ENCODE assay signal across 24 cellular contexts in the genomic region with DNA sequence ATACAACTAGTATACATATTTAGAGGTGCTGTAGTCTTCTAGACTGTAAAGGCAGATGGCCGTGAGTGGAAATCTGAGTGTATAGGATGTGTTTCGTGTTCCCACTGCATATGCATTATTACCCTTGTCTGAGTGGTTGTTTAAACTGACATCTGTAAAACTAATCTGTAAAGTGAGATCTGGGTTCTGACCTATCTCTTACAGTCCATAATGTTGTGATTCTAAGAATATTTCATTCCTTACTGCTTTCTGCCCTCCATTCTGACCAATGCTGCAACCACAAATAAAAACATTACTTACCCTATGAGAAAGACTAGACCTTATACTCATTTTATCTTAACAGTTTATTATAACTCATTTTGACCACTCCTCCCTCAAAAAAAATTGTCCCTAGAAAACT. TPM values are rescaled to one million over a fixed set of nuclear protein-coding genes. Genes with fewer than 3 reads are reported as not detected.
DNase-seq lines count a peak whose midpoint lies in the region; ATAC-seq and TF ChIP-seq lines count a peak whose summit lies in the region.
"Had no signal": no experiment of that assay in that cellular context is flagged by ENCODE, and none has a peak within 500 bp of the region (broad histone marks: within the 10 kb centered on the region; RNA-seq: fewer than 3 reads in every experiment).

No MANE protein-coding gene starts in this region.

- peak overlapping the region; percentile 77 for H3K27ac ChIP-seq in BLaER1
- H3K27ac ChIP-seq in GM23338 (ENCODE audit: low read depth) = no peak overlapping the region
- no peak overlapping the region for H3K27ac ChIP-seq in esophagus squamous epithelium
- H3K27ac ChIP-seq: SJSA1 had no signal

- H3K4me1 Mint-ChIP-seq in GM23338 = peaks cover 14% of the 10 kb centered on the region; the same call in 2 of the 3 replicates
- peaks cover 15 to 17% of the 10 kb centered on the region in 2 donors for H3K4me1 Mint-ChIP-seq in natural killer cell
- H3K4me1 Mint-ChIP-seq in stimulated activated naive B cell treated with anti-CD40 and anti-IgM and Interleukin-4, amounts not matched to agents 10 μg/mL and 1 μg/mL and 100 μg/mL, for 72 hours = peaks cover 16 to 37% of the 10 kb centered on the region in 2 donors

- H3K27me3 Mint-ChIP-seq in GM23338 (ENCODE audit: insufficient read depth, low read depth, poor library complexity) (no peaks in the 10 kb centered on the region), natural killer cell (ENCODE audit: low read depth in 2 of 2) (no peaks in the 10 kb centered on the region)
- H3K27me3 Mint-ChIP-seq in stimulated activated naive B cell treated with anti-CD40 and anti-IgM and Interleukin-4, amounts not matched to agents 10 μg/mL and 1 μg/mL and 100 μg/mL, for 72 hours = no peaks in the 10 kb centered on the region
- H3K27me3 Mint-ChIP-seq: CD4-positive, alpha-beta memory T cell had no signal

- 0 out of 2 replicates have a peak overlapping the region, but pooled peaks have one; percentile 11 for H3K27ac Mint-ChIP-seq in GM23338
- peak overlapping the region; percentile 73 to 85 for H3K27ac Mint-ChIP-seq in natural killer cell
- no peak overlapping the region for H3K27ac Mint-ChIP-seq in stimulated activated naive B cell treated with anti-CD40 and anti-IgM and Interleukin-4, amounts not matched to agents 10 μg/mL and 1 μg/mL and 100 μg/mL, for 72 hours
- H3K27ac Mint-ChIP-seq: HFFc6 had no signal

- intact Hi-C loops in natural killer cell (cut with micrococcal nuclease) (no loop called here), esophagus squamous epithelium (cut with DNase I) (no loop called here)

- no peaks in the 10 kb centered on the region for H3K9me2 ChIP-seq in GM23338 (ENCODE audit: insufficient read depth)

- no peak overlapping the region for H3K4me3 Mint-ChIP-seq in GM23338
- no peak overlapping the region for H3K4me3 Mint-ChIP-seq in natural killer cell
- no peak overlapping the region for H3K4me3 Mint-ChIP-seq in stimulated activated naive B cell treated with anti-CD40 and anti-IgM and Interleukin-4, amounts not matched to agents 10 μg/mL and 1 μg/mL and 100 μg/mL, for 72 hours
- H3K4me3 Mint-ChIP-seq: HFFc6 had no signal

- no peak for ATAC-seq in GM23338
- ATAC-seq in natural killer cell = no peak
- ATAC-seq in stimulated activated naive B cell treated with anti-CD40 and anti-IgM and Interleukin-4, amounts not matched to agents 10 μg/mL and 1 μg/mL and 100 μg/mL, for 72 hours (replicated peaks) = no peak

- no peak for TF ChIP-seq CTCF in GM23338 (conservative IDR thresholded peaks at IDR 0.05; ENCODE audit: low read depth in 2 of 2)
- no peak for TF ChIP-seq CTCF in natural killer cell (IDR thresholded peaks at IDR 0.05)
- no peak for TF ChIP-seq CTCF in esophagus squamous epithelium (IDR thresholded peaks at IDR 0.05)

- no peaks in the 10 kb centered on the region for H3K36me3 Mint-ChIP-seq in GM23338 (ENCODE audit: low read depth)
- H3K36me3 Mint-ChIP-seq in natural killer cell = peaks cover 6% of the 10 kb centered on the region
- peaks cover 16 to 38% of the 10 kb centered on the region in 2 donors for H3K36me3 Mint-ChIP-seq in stimulated activated naive B cell treated with anti-CD40 and anti-IgM and Interleukin-4, amounts not matched to agents 10 μg/mL and 1 μg/mL and 100 μg/mL, for 72 hours

- no peaks in the 10 kb centered on the region for H3K79me2 ChIP-seq in GM23338 (replicated peaks; ENCODE audit: insufficient read depth)

- TF ChIP-seq POLR2A in esophagus squamous epithelium (IDR thresholded peaks at IDR 0.05) = no peak

- DNase-seq in GM23338 (ENCODE audit: low spot score) (no peak), OCI-M1 (lab: John Stamatoyannopoulos, UW) (peak; percentile 34), natural killer cell (no peak), NCI-H1417 (lab: John Stamatoyannopoulos, UW) (no peak), esophagus squamous epithelium (lab: John Stamatoyannopoulos, UW) (no peak)
- no peak for DNase-seq in stimulated activated CD4-positive, alpha-beta T cell treated with anti-CD3 and anti-CD28 coated beads, Interleukin-2, amount 100 ng/mL, for 48 hours
- no peak for DNase-seq in stimulated activated naive B cell treated with anti-CD40 and anti-IgM and Interleukin-4, amounts not matched to agents 10 μg/mL and 1 μg/mL and 100 μg/mL, for 72 hours
- DNase-seq: C1 segment of cervical spinal cord; CD4-positive, alpha-beta memory T cell; COR-L47; GOT3; HFFc6; KG1; NCI-H1092; NCI-H1436; NCI-H187; NCI-H446 treated with DMSO at 0.1 percent for 48 hours; NCI-H526; NCI-H82; Right ventricle myocardium superior; RPMI8226 had no signal

- WGBS in esophagus squamous epithelium, 2 donors = 89 to 95% methylated on average over 2 of the region's 2 CpGs

- no peaks in the 10 kb centered on the region for H3K9me3 ChIP-seq in BLaER1
- no peaks in the 10 kb centered on the region for H3K9me3 ChIP-seq in esophagus squamous epithelium
- H3K9me3 ChIP-seq: HAP-1, SJSA1 had no signal

- no peaks in the 10 kb centered on the region for H3F3A ChIP-seq in GM23338 (replicated peaks; ENCODE audit: low read depth)

- no peak overlapping the region for H3K4me3 ChIP-seq in BLaER1
- no peak overlapping the region for H3K4me3 ChIP-seq in GM23338
- no peak overlapping the region for H3K4me3 ChIP-seq in esophagus squamous epithelium
- H3K4me3 ChIP-seq: HAP-1, SJSA1 had no signal

- H3K36me3 ChIP-seq in BLaER1 (peaks cover 12% of the 10 kb centered on the region), GM23338 (ENCODE audit: insufficient read depth) (no peaks in the 10 kb centered on the region), esophagus squamous epithelium (peaks cover 0 to 12% (median 0%) of the 10 kb centered on the region in 3 donors)
- H3K36me3 ChIP-seq: HAP-1 had no signal

- H3K27me3 ChIP-seq in BLaER1 = no peaks in the 10 kb centered on the region
- H3K27me3 ChIP-seq in GM23338 (ENCODE audit: insufficient read depth) = no peaks in the 10 kb centered on the region
- no peaks in the 10 kb centered on the region for H3K27me3 ChIP-seq in esophagus squamous epithelium
- H3K27me3 ChIP-seq: SJSA1 had no signal

- H3K4me1 ChIP-seq in BLaER1 = peaks cover 54% of the 10 kb centered on the region
- peaks cover 10% of the 10 kb centered on the region; the same call in 1 of the 2 replicates for H3K4me1 ChIP-seq in GM23338 (ENCODE audit: insufficient read depth)
- H3K4me1 ChIP-seq in esophagus squamous epithelium = no peaks in the 10 kb centered on the region

- H4K20me1 ChIP-seq in BLaER1 = no peaks in the 10 kb centered on the region
- no peaks in the 10 kb centered on the region for H4K20me1 ChIP-seq in GM23338 (replicated peaks; ENCODE audit: insufficient read depth)

- H3K9me3 Mint-ChIP-seq in GM23338 (no peaks in the 10 kb centered on the region), natural killer cell (no peaks in the 10 kb centered on the region)
- H3K9me3 Mint-ChIP-seq in stimulated activated naive B cell treated with anti-CD40 and anti-IgM and Interleukin-4, amounts not matched to agents 10 μg/mL and 1 μg/mL and 100 μg/mL, for 72 hours = peaks cover 0 to 2% of the 10 kb centered on the region in 2 donors
- H3K9me3 Mint-ChIP-seq: CD4-positive, alpha-beta memory T cell; HFFc6 had no signal

- peak overlapping the region; percentile 79 for H3K4me2 ChIP-seq in BLaER1
- no peak overlapping the region for H3K4me2 ChIP-seq in GM23338

- H2AFZ ChIP-seq in GM23338 = no peak overlapping the region

- no peak overlapping the region for H3K9ac ChIP-seq in BLaER1

TF ChIP-seq in GM23338, 12 proteins besides CTCF, POLR2A, EP300 and RAD21 (continues in another document):
- no peak for TF ChIP-seq NANOG (IDR thresholded peaks at IDR 0.05; ENCODE audit: borderline replicate concordance)
- TF ChIP-seq POLR2AphosphoS5 (IDR thresholded peaks at IDR 0.05; ENCODE audit: low read depth) = no peak
- no peak for TF ChIP-seq STAT1 (IDR thresholded peaks at IDR 0.05; ENCODE audit: unreplicated experiment)

RNA-seq across cellular contexts. Expression of a gene that starts 47.6 kb away (rescaled TPM):
- 26.4 and 27.6 TPM in 2 replicates for total RNA-seq in GM23338 (2014; rRNA removed; shearing (Covaris generic))
- 11.7 and 13.4 TPM in 2 replicates for polyA plus RNA-seq in GM23338 (2016; fragmentation: Nextera tagmentation; extraction: Ambion mirVana)
- total RNA-seq in natural killer cell (1 to 10 TPM; 1.5 to 5.3 (median 2.7) TPM), esophagus squamous epithelium (10 to 100 TPM in 1 of 4 donors, 1 to 10 TPM in 3; 2.3 to 10.1 (median 6.2) TPM)
